Comparison of ENCODE assay signal across 1 cellular context in the genomic region with DNA sequence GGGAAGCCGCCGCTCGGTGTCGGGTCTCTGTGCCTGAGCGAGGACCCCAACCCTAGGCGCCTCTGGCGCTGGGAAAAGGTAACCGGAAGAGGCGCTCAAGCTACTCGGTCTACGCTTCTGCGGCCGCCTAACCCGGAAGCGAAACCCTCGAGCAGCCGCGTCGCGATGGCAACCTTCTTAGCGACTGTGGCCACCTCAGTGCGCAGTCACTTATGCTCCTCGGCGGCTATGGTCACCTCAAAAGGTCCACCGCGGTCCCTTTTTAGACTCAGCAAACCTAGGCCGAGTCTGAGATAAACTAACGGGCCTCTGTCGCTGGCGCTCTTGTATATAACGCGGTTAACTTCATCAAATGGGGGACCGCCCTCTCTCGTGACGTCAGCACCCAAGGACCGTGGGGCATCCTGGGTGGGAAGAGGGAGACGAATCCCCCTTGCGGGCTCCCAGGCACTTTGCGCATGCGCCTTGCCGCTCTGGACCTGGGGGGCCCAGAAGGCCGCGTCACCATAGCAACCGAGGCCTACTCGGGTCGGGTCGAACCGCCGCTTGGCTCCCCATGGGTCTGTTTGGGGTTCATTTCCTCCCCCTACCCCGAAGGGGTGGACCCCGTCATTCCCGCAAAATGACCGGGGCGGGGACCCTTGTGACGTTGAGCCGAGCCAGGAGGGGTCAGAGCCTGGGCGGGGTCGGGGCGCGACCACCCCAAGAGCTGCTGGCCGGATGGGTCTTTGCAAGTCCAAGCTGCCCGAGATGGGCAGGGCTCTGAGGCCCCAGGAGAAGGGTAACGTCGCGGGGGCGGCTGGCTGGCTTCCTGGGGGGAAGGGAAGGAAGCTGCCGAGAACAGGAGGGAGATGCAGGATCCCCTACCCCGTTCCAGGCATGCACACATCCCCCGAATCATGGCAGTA.
TF ChIP-seq lines count a peak whose summit lies in the region.

A gene with protein sequence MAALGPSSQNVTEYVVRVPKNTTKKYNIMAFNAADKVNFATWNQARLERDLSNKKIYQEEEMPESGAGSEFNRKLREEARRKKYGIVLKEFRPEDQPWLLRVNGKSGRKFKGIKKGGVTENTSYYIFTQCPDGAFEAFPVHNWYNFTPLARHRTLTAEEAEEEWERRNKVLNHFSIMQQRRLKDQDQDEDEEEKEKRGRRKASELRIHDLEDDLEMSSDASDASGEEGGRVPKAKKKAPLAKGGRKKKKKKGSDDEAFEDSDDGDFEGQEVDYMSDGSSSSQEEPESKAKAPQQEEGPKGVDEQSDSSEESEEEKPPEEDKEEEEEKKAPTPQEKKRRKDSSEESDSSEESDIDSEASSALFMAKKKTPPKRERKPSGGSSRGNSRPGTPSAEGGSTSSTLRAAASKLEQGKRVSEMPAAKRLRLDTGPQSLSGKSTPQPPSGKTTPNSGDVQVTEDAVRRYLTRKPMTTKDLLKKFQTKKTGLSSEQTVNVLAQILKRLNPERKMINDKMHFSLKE (minus strand): TSS at position 91 of the 908 bp plus-strand sequence. CDS start 169 bp downstream, outside the sequence.

TF ChIP-seq in GM12878, 131 proteins besides CTCF, POLR2A, EP300 and RAD21 (continued from another document and continues in another):
- TF ChIP-seq YBX1 (IDR thresholded peaks at IDR 0.05), result no peak
- TF ChIP-seq NR2C2 (IDR thresholded peaks at IDR 0.05; ENCODE audit: borderline replicate concordance, control insufficient read depth, insufficient read length, low read depth), result peak; percentile 75
- no peak for TF ChIP-seq MTA3 (IDR thresholded peaks at IDR 0.05; ENCODE audit: borderline replicate concordance, low read length)
- TF ChIP-seq SMAD1 (IDR thresholded peaks at IDR 0.05; ENCODE audit: low read depth, partially characterized antibody), result no peak
- TF ChIP-seq EZH2 (IDR thresholded peaks at IDR 0.05; ENCODE audit: borderline replicate concordance, control insufficient read depth, low read depth, low read length), result no peak
- TF ChIP-seq ZNF217 (IDR thresholded peaks at IDR 0.05), result no peak
- no peak for TF ChIP-seq ZZZ3 (IDR thresholded peaks at IDR 0.05; ENCODE audit: control insufficient read depth, insufficient read length, low read depth)
- no peak for TF ChIP-seq CBX5 (IDR thresholded peaks at IDR 0.05; ENCODE audit: low read depth)
- peak; percentile 5; the same call in 1 of the 2 replicates for TF ChIP-seq ZNF24 (IDR thresholded peaks at IDR 0.05)
- TF ChIP-seq SMAD5 (IDR thresholded peaks at IDR 0.05; ENCODE audit: low read depth), result no peak
- TF ChIP-seq STAT1 (conservative IDR thresholded peaks at IDR 0.05), result 0 out of 2 replicates have a peak, but pooled peaks have one; percentile 31
- no peak for TF ChIP-seq SP1 (IDR thresholded peaks at IDR 0.05; ENCODE audit: low read depth, low read length)
- TF ChIP-seq RCOR1 (conservative IDR thresholded peaks at IDR 0.05; ENCODE audit: low read depth, low read length), result no peak
- TF ChIP-seq RELA (IDR thresholded peaks at IDR 0.05; ENCODE audit: borderline replicate concordance, partially characterized antibody), result peak; percentile 55
- TF ChIP-seq ETV6 (conservative IDR thresholded peaks at IDR 0.05 in 1 of 2, IDR thresholded peaks at IDR 0.05 in 1 of 2; ENCODE audit: borderline replicate concordance in 1 of 2, low read depth in 1 of 2), result peak in 1 of 2 experiments; percentile 61; a peak in 1 of 4 replicates
- TF ChIP-seq MEF2B (IDR thresholded peaks at IDR 0.05; ENCODE audit: partially characterized antibody, poor library complexity, severe bottlenecking), result peak; percentile 80
- peak; percentile 74 for TF ChIP-seq LARP7 (IDR thresholded peaks at IDR 0.05)
- peak; percentile 90 for TF ChIP-seq GABPA (IDR thresholded peaks at IDR 0.05; ENCODE audit: low read depth)
- peak in 1 of 2 experiments; percentile 16; a peak in 2 of 4 replicates for TF ChIP-seq BHLHE40 (IDR thresholded peaks at IDR 0.05; ENCODE audit: borderline replicate concordance in 1 of 2, low read depth in 2 of 2, low read length in 1 of 2)
- TF ChIP-seq NBN (IDR thresholded peaks at IDR 0.05), result peak; percentile 98
- no peak for TF ChIP-seq CBX3 (IDR thresholded peaks at IDR 0.05; ENCODE audit: borderline replicate concordance, low read depth)
- TF ChIP-seq MTA2 (IDR thresholded peaks at IDR 0.05; ENCODE audit: low read depth), result peak; percentile 73
- TF ChIP-seq CREM (IDR thresholded peaks at IDR 0.05; ENCODE audit: low read depth), result peak; percentile 84
- no peak for TF ChIP-seq SKIL (IDR thresholded peaks at IDR 0.05; ENCODE audit: low read depth, poor library complexity, severe bottlenecking)
- no peak for TF ChIP-seq PML (IDR thresholded peaks at IDR 0.05; ENCODE audit: low read length)
- no peak for TF ChIP-seq ZNF274 (IDR thresholded peaks at IDR 0.05; ENCODE audit: insufficient read depth, insufficient read length)
- TF ChIP-seq RUNX3 (IDR thresholded peaks at IDR 0.05; ENCODE audit: low read length), result peak; percentile 76
- no peak for TF ChIP-seq KAT2A (conservative IDR thresholded peaks at IDR 0.05; ENCODE audit: control insufficient read depth, low read depth, low read length)
- TF ChIP-seq BACH1 (IDR thresholded peaks at IDR 0.05; ENCODE audit: borderline replicate concordance), result no peak
- peak; percentile 27; the same call in 1 of the 2 replicates for TF ChIP-seq SREBF1 (IDR thresholded peaks at IDR 0.05; ENCODE audit: low read length)
- TF ChIP-seq, protein P1, sequence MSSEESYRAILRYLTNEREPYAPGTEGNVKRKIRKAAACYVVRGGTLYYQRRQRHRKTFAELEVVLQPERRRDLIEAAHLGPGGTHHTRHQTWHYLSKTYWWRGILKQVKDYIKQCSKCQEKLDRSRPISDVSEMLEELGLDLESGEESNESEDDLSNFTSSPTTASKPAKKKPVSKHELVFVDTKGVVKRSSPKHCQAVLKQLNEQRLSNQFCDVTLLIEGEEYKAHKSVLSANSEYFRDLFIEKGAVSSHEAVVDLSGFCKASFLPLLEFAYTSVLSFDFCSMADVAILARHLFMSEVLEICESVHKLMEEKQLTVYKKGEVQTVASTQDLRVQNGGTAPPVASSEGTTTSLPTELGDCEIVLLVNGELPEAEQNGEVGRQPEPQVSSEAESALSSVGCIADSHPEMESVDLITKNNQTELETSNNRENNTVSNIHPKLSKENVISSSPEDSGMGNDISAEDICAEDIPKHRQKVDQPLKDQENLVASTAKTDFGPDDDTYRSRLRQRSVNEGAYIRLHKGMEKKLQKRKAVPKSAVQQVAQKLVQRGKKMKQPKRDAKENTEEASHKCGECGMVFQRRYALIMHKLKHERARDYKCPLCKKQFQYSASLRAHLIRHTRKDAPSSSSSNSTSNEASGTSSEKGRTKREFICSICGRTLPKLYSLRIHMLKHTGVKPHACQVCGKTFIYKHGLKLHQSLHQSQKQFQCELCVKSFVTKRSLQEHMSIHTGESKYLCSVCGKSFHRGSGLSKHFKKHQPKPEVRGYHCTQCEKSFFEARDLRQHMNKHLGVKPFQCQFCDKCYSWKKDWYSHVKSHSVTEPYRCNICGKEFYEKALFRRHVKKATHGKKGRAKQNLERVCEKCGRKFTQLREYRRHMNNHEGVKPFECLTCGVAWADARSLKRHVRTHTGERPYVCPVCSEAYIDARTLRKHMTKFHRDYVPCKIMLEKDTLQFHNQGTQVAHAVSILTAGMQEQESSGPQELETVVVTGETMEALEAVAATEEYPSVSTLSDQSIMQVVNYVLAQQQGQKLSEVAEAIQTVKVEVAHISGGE (CRISPR knock-in tag; IDR thresholded peaks at IDR 0.05), result no peak
- peak; percentile 68; the same call in 1 of the 2 replicates for TF ChIP-seq SIN3A (IDR thresholded peaks at IDR 0.05; ENCODE audit: low read depth, low read length)
- TF ChIP-seq BMI1 (IDR thresholded peaks at IDR 0.05; ENCODE audit: borderline replicate concordance), result peak; percentile 98
- TF ChIP-seq, protein P2, sequence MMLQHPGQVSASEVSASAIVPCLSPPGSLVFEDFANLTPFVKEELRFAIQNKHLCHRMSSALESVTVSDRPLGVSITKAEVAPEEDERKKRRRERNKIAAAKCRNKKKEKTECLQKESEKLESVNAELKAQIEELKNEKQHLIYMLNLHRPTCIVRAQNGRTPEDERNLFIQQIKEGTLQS (IDR thresholded peaks at IDR 0.05; ENCODE audit: borderline replicate concordance, extremely low read depth, low read depth, low read length), result no peak
- peak; percentile 69 for TF ChIP-seq POLR2AphosphoS5 (IDR thresholded peaks at IDR 0.05; ENCODE audit: low read length)
- TF ChIP-seq ZNF384 (IDR thresholded peaks at IDR 0.05; ENCODE audit: borderline replicate concordance, low read depth, low read length), result no peak
- no peak for TF ChIP-seq MYB (IDR thresholded peaks at IDR 0.05; ENCODE audit: borderline replicate concordance, low read depth, low read length)
- no peak for TF ChIP-seq TCF12 (IDR thresholded peaks at IDR 0.05; ENCODE audit: low read depth, low read length)
- TF ChIP-seq BCL11A (IDR thresholded peaks at IDR 0.05; ENCODE audit: low read depth, low read length), result no peak
- TF ChIP-seq WRNIP1 (IDR thresholded peaks at IDR 0.05; ENCODE audit: borderline replicate concordance, low read depth, low read length), result no peak
- TF ChIP-seq E2F8 (IDR thresholded peaks at IDR 0.05; ENCODE audit: low read depth, partially characterized antibody), result no peak
- peak; percentile 52 for TF ChIP-seq YY1 (IDR thresholded peaks at IDR 0.05; ENCODE audit: low read depth, low read length)
- TF ChIP-seq, protein P3, sequence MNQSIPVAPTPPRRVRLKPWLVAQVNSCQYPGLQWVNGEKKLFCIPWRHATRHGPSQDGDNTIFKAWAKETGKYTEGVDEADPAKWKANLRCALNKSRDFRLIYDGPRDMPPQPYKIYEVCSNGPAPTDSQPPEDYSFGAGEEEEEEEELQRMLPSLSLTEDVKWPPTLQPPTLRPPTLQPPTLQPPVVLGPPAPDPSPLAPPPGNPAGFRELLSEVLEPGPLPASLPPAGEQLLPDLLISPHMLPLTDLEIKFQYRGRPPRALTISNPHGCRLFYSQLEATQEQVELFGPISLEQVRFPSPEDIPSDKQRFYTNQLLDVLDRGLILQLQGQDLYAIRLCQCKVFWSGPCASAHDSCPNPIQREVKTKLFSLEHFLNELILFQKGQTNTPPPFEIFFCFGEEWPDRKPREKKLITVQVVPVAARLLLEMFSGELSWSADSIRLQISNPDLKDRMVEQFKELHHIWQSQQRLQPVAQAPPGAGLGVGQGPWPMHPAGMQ (IDR thresholded peaks at IDR 0.05; ENCODE audit: borderline replicate concordance), result no peak
- TF ChIP-seq HDAC6 (IDR thresholded peaks at IDR 0.05; ENCODE audit: unreplicated experiment), result no peak
- TF ChIP-seq SRF (IDR thresholded peaks at IDR 0.05; ENCODE audit: low read depth in 2 of 2, low read length in 2 of 2), result no peak
- TF ChIP-seq, protein P4, sequence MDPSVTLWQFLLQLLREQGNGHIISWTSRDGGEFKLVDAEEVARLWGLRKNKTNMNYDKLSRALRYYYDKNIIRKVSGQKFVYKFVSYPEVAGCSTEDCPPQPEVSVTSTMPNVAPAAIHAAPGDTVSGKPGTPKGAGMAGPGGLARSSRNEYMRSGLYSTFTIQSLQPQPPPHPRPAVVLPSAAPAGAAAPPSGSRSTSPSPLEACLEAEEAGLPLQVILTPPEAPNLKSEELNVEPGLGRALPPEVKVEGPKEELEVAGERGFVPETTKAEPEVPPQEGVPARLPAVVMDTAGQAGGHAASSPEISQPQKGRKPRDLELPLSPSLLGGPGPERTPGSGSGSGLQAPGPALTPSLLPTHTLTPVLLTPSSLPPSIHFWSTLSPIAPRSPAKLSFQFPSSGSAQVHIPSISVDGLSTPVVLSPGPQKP (IDR thresholded peaks at IDR 0.05; ENCODE audit: low read depth, low read length), result no peak
- 0 out of 2 replicates have a peak, but pooled peaks have one; percentile 18 for TF ChIP-seq RFX5 (IDR thresholded peaks at IDR 0.05; ENCODE audit: low read depth, low read length)
